In the genomic region with DNA sequence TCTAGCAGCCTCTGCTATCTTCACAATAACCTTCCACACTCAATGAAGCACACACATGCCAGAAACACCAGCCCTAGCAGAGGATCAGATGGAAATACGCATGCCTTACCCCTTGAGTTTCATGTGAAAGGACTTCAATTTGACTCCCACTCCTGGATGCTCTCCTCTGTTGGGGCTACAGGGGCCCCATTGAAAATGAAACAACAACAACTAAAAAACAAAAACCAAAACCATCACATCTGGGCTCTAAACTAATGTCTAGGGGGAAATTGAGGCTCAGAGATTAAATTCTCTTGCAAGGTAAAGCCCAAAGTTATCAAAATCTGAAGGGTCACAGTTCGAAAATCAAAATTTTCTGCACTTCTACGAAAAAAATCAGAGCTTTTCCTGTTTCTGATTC, we compare ENCODE assay signal across 34 cellular contexts. TPM values are rescaled to one million over a fixed set of nuclear protein-coding genes. Genes with fewer than 3 reads are reported as not detected.
"Had no signal": no experiment of that assay in that cellular context is flagged by ENCODE, and none has a peak within 500 bp of the region (broad histone marks: within the 10 kb centered on the region; RNA-seq: fewer than 3 reads in every experiment).

No MANE protein-coding gene starts in this region.

- H3K27me3 ChIP-seq: adrenal gland, body of pancreas, esophagus muscularis mucosa, neutrophil, ovary, testis, transverse colon, uterus had no signal

- FAIRE-seq: colon had no signal

- H3K36me3 ChIP-seq: adrenal gland, esophagus muscularis mucosa, heart left ventricle, neutrophil, ovary, prostate gland, transverse colon, uterus, WERI-Rb-1 had no signal

- ATAC-seq: activated CD4-positive, CD25-positive, alpha-beta regulatory T cell treated with anti-CD3 and anti-CD28 coated beads, Interleukin-2, amount 50 U/mL, for 24 hours; body of pancreas; foreskin keratinocyte; heart left ventricle; sciatic nerve; stimulated activated naive CD8-positive, alpha-beta T cell treated with anti-CD3 and anti-CD28 coated beads, Interleukin-15, Interleukin-2, amounts not matched to agents 100 U/mL and 50 U/mL, for 24 hours had no signal

- H3K9me3 ChIP-seq: adrenal gland, body of pancreas, esophagus muscularis mucosa, heart left ventricle, neutrophil, ovary, prostate gland, testis, transverse colon, uterus had no signal

- H3K27ac ChIP-seq: adrenal gland, body of pancreas, esophagus muscularis mucosa, foreskin keratinocyte, heart left ventricle, neutrophil, ovary, prostate gland, skin epidermis, testis, transverse colon, uterus, WERI-Rb-1 had no signal

- H3K4me1 ChIP-seq: adrenal gland, esophagus muscularis mucosa, foreskin keratinocyte, heart left ventricle, prostate gland, transverse colon, uterus had no signal

- DNase-seq: activated CD4-positive, alpha-beta T cell treated with anti-CD3 and anti-CD28 coated beads for 48 hours; activated CD4-positive, alpha-beta T cell treated with anti-CD3 and anti-CD28 coated beads, Interleukin-2, amount 50 U/mL, for 48 hours; activated CD8-positive, alpha-beta memory T cell treated with anti-CD3 and anti-CD28 coated beads for 24 hours; activated effector memory CD4-positive, alpha-beta T cell treated with Interleukin-2 at 50 U/mL for 16 hours; activated naive CD4-positive, alpha-beta T cell treated with Interleukin-2 at 50 U/mL for 16 hours; adrenal gland; aorta; body of pancreas; dermis blood vessel endothelial cell; effector CD4-positive, alpha-beta T cell; foreskin keratinocyte; heart left ventricle; hypothalamus; immature natural killer cell; naive B cell; nephron progenitor cell; ovary; retina; stimulated activated CD4-positive, alpha-beta T cell treated with anti-CD3 and anti-CD28 coated beads, Interleukin-12 subunit alpha, Interleukin-12 subunit beta, amount 100 ng/mL, for 4 hours; stimulated activated CD4-positive, alpha-beta T cell treated with anti-CD3 and anti-CD28 coated beads, Interleukin-4, amount 100 ng/mL, for 1 hour; stimulated activated naive CD8-positive, alpha-beta T cell treated with anti-CD3 and anti-CD28 coated beads, Interleukin-15, Interleukin-2, amounts not matched to agents 100 U/mL and 50 U/mL, for 24 hours; testis; transverse colon; uterus; WERI-Rb-1 had no signal

- H3K4me3 ChIP-seq: adrenal gland, body of pancreas, esophagus muscularis mucosa, heart left ventricle, ovary, prostate gland, skin epidermis, testis, transverse colon, uterus had no signal

RNA-seq across cellular contexts. Expression of a gene that starts 18.7 kb away (rescaled TPM):
- total RNA-seq: foreskin keratinocyte, mesothelial cell of epicardium, uterus had no signal
- polyA plus RNA-seq: aorta had no signal

RNA-seq across cellular contexts. Expression of a gene that starts 44.2 kb away (rescaled TPM):
- total RNA-seq: body of pancreas, dermis blood vessel endothelial cell, esophagus muscularis mucosa, foreskin keratinocyte, kidney epithelial cell had no signal
- polyA plus RNA-seq: foreskin keratinocyte had no signal
